In the genomic region with DNA sequence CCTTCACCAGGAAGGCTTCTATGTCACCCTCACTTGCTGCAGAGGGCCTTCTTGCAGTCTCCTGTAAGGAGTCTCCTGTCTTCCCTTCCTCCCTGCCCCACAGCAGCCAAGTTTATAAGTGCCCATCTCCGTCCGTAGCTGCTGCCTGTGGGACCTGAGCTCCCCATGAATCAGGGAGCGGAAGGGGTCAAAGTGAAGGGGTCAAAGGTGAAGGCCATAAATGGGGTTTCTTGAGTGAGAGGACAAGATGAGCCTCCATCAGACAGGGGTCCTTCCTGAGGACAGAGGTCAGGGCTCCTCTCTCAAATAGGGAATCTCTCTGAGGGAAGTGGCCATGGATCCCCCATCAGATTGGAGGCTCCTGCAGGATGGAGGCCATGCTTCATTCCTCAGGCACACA, we compare ENCODE assay signal across 1 cellular context.
TF ChIP-seq lines count a peak whose summit lies in the region.

No MANE protein-coding gene starts in this region.

TF ChIP-seq in SK-N-SH, 30 proteins besides CTCF, POLR2A, EP300 and RAD21:
- TF ChIP-seq, protein P1, sequence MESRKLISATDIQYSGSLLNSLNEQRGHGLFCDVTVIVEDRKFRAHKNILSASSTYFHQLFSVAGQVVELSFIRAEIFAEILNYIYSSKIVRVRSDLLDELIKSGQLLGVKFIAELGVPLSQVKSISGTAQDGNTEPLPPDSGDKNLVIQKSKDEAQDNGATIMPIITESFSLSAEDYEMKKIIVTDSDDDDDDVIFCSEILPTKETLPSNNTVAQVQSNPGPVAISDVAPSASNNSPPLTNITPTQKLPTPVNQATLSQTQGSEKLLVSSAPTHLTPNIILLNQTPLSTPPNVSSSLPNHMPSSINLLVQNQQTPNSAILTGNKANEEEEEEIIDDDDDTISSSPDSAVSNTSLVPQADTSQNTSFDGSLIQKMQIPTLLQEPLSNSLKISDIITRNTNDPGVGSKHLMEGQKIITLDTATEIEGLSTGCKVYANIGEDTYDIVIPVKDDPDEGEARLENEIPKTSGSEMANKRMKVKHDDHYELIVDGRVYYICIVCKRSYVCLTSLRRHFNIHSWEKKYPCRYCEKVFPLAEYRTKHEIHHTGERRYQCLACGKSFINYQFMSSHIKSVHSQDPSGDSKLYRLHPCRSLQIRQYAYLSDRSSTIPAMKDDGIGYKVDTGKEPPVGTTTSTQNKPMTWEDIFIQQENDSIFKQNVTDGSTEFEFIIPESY (IDR thresholded peaks at IDR 0.05; ENCODE audit: borderline replicate concordance, low read depth): no peak
- TF ChIP-seq GATA2 (CRISPR knock-in tag; IDR thresholded peaks at IDR 0.05) (no peak), RFX5 (IDR thresholded peaks at IDR 0.05; ENCODE audit: low read length) (no peak), ELF1 (IDR thresholded peaks at IDR 0.05) (no peak)
